Comparison of ENCODE assay signal across 9 cellular contexts in genomic region chr12:122399254-122399591, GRCh38. TPM values are rescaled to one million over a fixed set of nuclear protein-coding genes. Genes with fewer than 3 reads are reported as not detected.
DNase-seq lines count a peak whose midpoint lies in the region; ATAC-seq, FAIRE-seq and TF ChIP-seq lines count a peak whose summit lies in the region.
"Had no signal": no experiment of that assay in that cellular context is flagged by ENCODE, and none has a peak within 500 bp of the region (broad histone marks: within the 10 kb centered on the region; RNA-seq: fewer than 3 reads in every experiment).

No MANE protein-coding gene starts in this region.

- H3K4me3 Mint-ChIP-seq in activated CD8-positive, alpha-beta T cell treated with anti-CD3 and anti-CD28 coated beads for 36 hours: no peak overlapping the region
- H3K4me3 Mint-ChIP-seq in stimulated activated effector memory CD8-positive, alpha-beta T cell treated with anti-CD3 and anti-CD28 coated beads, Interleukin-12 subunit alpha, Interleukin-12 subunit beta, amount 100 ng/mL, for 72 hours: peak overlapping the region; percentile 32

- no peak for DNase-seq in activated CD8-positive, alpha-beta T cell treated with anti-CD3 and anti-CD28 coated beads for 36 hours
- no peak for DNase-seq in hepatocyte (ENCODE audit: low spot score)
- no peak for DNase-seq in stimulated activated effector memory CD8-positive, alpha-beta T cell treated with anti-CD3 and anti-CD28 coated beads, Interleukin-12 subunit alpha, Interleukin-12 subunit beta, amount 100 ng/mL, for 72 hours (ENCODE audit: low spot score in 2 of 2)
- DNase-seq in anterior cingulate cortex (lab: John Stamatoyannopoulos, UW): no peak
- no peak for DNase-seq in midbrain (lab: John Stamatoyannopoulos, UW)
- no peak for DNase-seq in NCI-H2081 treated with DMSO at 0.1 percent for 48 hours (lab: John Stamatoyannopoulos, UW)
- DNase-seq in H54 (ENCODE audit: insufficient read length, low spot score): no peak

- peaks cover 10% of the 10 kb centered on the region for H3K36me3 Mint-ChIP-seq in activated CD8-positive, alpha-beta T cell treated with anti-CD3 and anti-CD28 coated beads for 36 hours (ENCODE audit: low read depth)
- H3K36me3 Mint-ChIP-seq in stimulated activated effector memory CD8-positive, alpha-beta T cell treated with anti-CD3 and anti-CD28 coated beads, Interleukin-12 subunit alpha, Interleukin-12 subunit beta, amount 100 ng/mL, for 72 hours: peaks cover 61% of the 10 kb centered on the region

- no peaks in the 10 kb centered on the region for H3K9me3 Mint-ChIP-seq in activated CD8-positive, alpha-beta T cell treated with anti-CD3 and anti-CD28 coated beads for 36 hours
- H3K9me3 Mint-ChIP-seq in stimulated activated effector memory CD8-positive, alpha-beta T cell treated with anti-CD3 and anti-CD28 coated beads, Interleukin-12 subunit alpha, Interleukin-12 subunit beta, amount 100 ng/mL, for 72 hours: no peaks in the 10 kb centered on the region

- H3K27ac Mint-ChIP-seq in activated CD8-positive, alpha-beta T cell treated with anti-CD3 and anti-CD28 coated beads for 36 hours: peak overlapping the region; percentile 68
- H3K27ac Mint-ChIP-seq in stimulated activated effector memory CD8-positive, alpha-beta T cell treated with anti-CD3 and anti-CD28 coated beads, Interleukin-12 subunit alpha, Interleukin-12 subunit beta, amount 100 ng/mL, for 72 hours: peak overlapping the region; percentile 80

- no peaks in the 10 kb centered on the region for H3K9me3 ChIP-seq in HUES48 (ENCODE audit: control insufficient read depth, insufficient read depth, low read length)
- H3K9me3 ChIP-seq in hepatocyte (ENCODE audit: low read depth): no peaks in the 10 kb centered on the region

- FAIRE-seq in H54 (lab: Jason Lieb, UNC): no peak
- FAIRE-seq: urothelium cell line had no signal

- peaks cover 35% of the 10 kb centered on the region for H3K4me1 Mint-ChIP-seq in activated CD8-positive, alpha-beta T cell treated with anti-CD3 and anti-CD28 coated beads for 36 hours (ENCODE audit: low read depth)
- H3K4me1 Mint-ChIP-seq in stimulated activated effector memory CD8-positive, alpha-beta T cell treated with anti-CD3 and anti-CD28 coated beads, Interleukin-12 subunit alpha, Interleukin-12 subunit beta, amount 100 ng/mL, for 72 hours: peaks cover 40% of the 10 kb centered on the region

- 25% methylated on average over 2 of the region's 2 CpGs for WGBS in hepatocyte (ENCODE audit: low lambda C conversion rate, missing lambda C conversion rate)

- no peaks in the 10 kb centered on the region for H3K27me3 Mint-ChIP-seq in activated CD8-positive, alpha-beta T cell treated with anti-CD3 and anti-CD28 coated beads for 36 hours

- ATAC-seq in activated CD8-positive, alpha-beta T cell treated with anti-CD3 and anti-CD28 coated beads for 36 hours: peak; percentile 21
- ATAC-seq in stimulated activated effector memory CD8-positive, alpha-beta T cell treated with anti-CD3 and anti-CD28 coated beads, Interleukin-12 subunit alpha, Interleukin-12 subunit beta, amount 100 ng/mL, for 72 hours: peak; percentile 2

- H3K36me3 ChIP-seq in HUES48 (ENCODE audit: control insufficient read depth, insufficient read depth, low read length): no peaks in the 10 kb centered on the region
- no peaks in the 10 kb centered on the region for H3K36me3 ChIP-seq in hepatocyte (replicated peaks; ENCODE audit: insufficient read depth, low read depth)

- H3K9ac ChIP-seq in HUES48 (ENCODE audit: low read depth, low read length): no peak overlapping the region

- H3K4me1 ChIP-seq in HUES48 (ENCODE audit: control insufficient read depth, insufficient read depth, low read length) (peaks cover 15% of the 10 kb centered on the region), hepatocyte (ENCODE audit: insufficient read depth) (peaks cover 8% of the 10 kb centered on the region)

- CTCF ChIA-PET in activated CD8-positive, alpha-beta T cell treated with anti-CD3 and anti-CD28 coated beads for 36 hours (lab: Charles Lee): interaction anchor here (0.6 to 9.9 kb wide), 33 partner anchors 11 to 353 kb away, joined by 3 to 209 read pairs (median 5); partner anchors contain the start of genes CLIP1, KNTC1, RSRC2 and ZCCHC8

- H2AFZ ChIP-seq in hepatocyte: no peak overlapping the region

- peak overlapping the region; percentile 68 for H3K4me2 ChIP-seq in hepatocyte

- no peak for TF ChIP-seq POLR2A in H54 (IDR thresholded peaks at IDR 0.05; ENCODE audit: low read depth, low read length)

- peaks cover 70% of the 10 kb centered on the region for H3K79me2 ChIP-seq in hepatocyte

- no peaks in the 10 kb centered on the region for H3K9me2 ChIP-seq in hepatocyte (replicated peaks; ENCODE audit: insufficient read depth)

- TF ChIP-seq CTCF in activated CD8-positive, alpha-beta T cell treated with anti-CD3 and anti-CD28 coated beads for 36 hours (IDR thresholded peaks at IDR 0.05): no peak
- no peak for TF ChIP-seq CTCF in hepatocyte (IDR thresholded peaks at IDR 0.05; ENCODE audit: poor library complexity)

- POLR2A ChIA-PET in activated CD8-positive, alpha-beta T cell treated with anti-CD3 and anti-CD28 coated beads for 36 hours (lab: Charles Lee): interaction anchor here (0.7 to 2.8 kb wide), 10 partner anchors 13 to 371 kb away, joined by 3 to 15 read pairs (median 4); partner anchors contain the start of gene ZCCHC8

- H3K4me3 ChIP-seq in HUES48 (ENCODE audit: low read depth, low read length) (no peak overlapping the region), hepatocyte (no peak overlapping the region)

- intact Hi-C loops in activated CD8-positive, alpha-beta T cell treated with anti-CD3 and anti-CD28 coated beads for 36 hours (cut with micrococcal nuclease): loop anchor here (1.0 kb wide), 1 partner anchor 72 kb away; no protein-coding TSS in a partner anchor

- H3K27me3 ChIP-seq in HUES48 (ENCODE audit: control insufficient read depth, insufficient read depth, low read length) (no peaks in the 10 kb centered on the region), hepatocyte (no peaks in the 10 kb centered on the region)

- H4K20me1 ChIP-seq in hepatocyte (ENCODE audit: insufficient read depth, poor library complexity, severe bottlenecking): peaks cover 3% of the 10 kb centered on the region

- H3K27ac ChIP-seq in HUES48 (ENCODE audit: low read depth, low read length): peak overlapping the region; percentile 93
- peak overlapping the region; percentile 95 for H3K27ac ChIP-seq in hepatocyte

RNA-seq across cellular contexts. Expression of gene CLIP1, which starts 23.2 kb away (rescaled TPM):
- total RNA-seq in activated CD8-positive, alpha-beta T cell treated with anti-CD3 and anti-CD28 coated beads for 36 hours: 10 to 100 TPM; 29.4 to 32.4 TPM
- total RNA-seq in hepatocyte: 45.2 and 51.5 TPM in 2 replicates
- 36.9 and 38.0 TPM in 2 replicates for polyA plus RNA-seq in hepatocyte
